ENCODE assay signal across 33 cellular contexts in the genomic region with DNA sequence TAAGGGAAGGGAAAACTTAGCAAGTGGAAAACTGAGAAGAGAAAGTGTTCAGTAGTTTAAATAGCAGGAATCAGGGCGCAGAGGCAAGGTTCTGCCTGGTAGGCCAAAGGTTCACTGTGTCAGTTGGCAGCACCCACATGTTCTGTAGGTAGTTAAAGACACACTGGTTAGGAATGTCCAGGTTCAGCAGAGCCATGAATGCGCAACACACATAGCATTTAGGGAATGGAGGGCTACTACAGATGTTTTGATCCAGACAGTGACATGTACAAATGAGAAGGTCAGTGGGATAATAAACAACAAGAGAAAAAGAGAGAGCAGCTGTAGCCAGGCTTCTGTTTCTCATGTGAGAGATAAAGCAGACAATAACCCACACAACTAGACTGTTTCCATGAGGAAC. TPM values are rescaled to one million over a fixed set of nuclear protein-coding genes. Genes with fewer than 3 reads are reported as not detected.
DNase-seq lines count a peak whose midpoint lies in the region; ATAC-seq, FAIRE-seq and TF ChIP-seq lines count a peak whose summit lies in the region.
"Had no signal": no experiment of that assay in that cellular context is flagged by ENCODE, and none has a peak within 500 bp of the region (broad histone marks: within the 10 kb centered on the region; RNA-seq: fewer than 3 reads in every experiment).

No MANE protein-coding gene starts in this region.

- H3K36me3 Mint-ChIP-seq in nephron (ENCODE audit: low read depth): no peaks in the 10 kb centered on the region
- H3K36me3 Mint-ChIP-seq: activated naive CD8-positive, alpha-beta T cell had no signal

- peak overlapping the region; percentile 21 to 89 (median 53) for H3K27ac Mint-ChIP-seq in nephron
- H3K27ac Mint-ChIP-seq: activated B cell treated with CpG ODN at 0.5 μM for 24 hours; activated CD4-positive, alpha-beta T cell treated with anti-CD3 and anti-CD28 coated beads, Interleukin-2, amount 10 ng/mL, durations not matched to agents 7 days and 5 days; activated naive CD8-positive, alpha-beta T cell; effector memory CD8-positive, alpha-beta T cell; HFFc6 had no signal

- FAIRE-seq in K562 (lab: Jason Lieb, UNC): no peak

- no peaks in the 10 kb centered on the region for H3K9me1 ChIP-seq in K562 (ENCODE audit: control insufficient read depth, insufficient read depth, low read length)

- H3K36me3 ChIP-seq in K562 (ENCODE audit: control insufficient read depth, insufficient read depth, low read length) (no peaks in the 10 kb centered on the region), stomach smooth muscle (ENCODE audit: control insufficient read depth in 2 of 2, insufficient read depth in 2 of 2, low read length in 2 of 2) (no peaks in the 10 kb centered on the region)
- H3K36me3 ChIP-seq: heart right ventricle, neutrophil, upper lobe of left lung had no signal

- H3K9me3 Mint-ChIP-seq in nephron: peaks cover 2% of the 10 kb centered on the region
- H3K9me3 Mint-ChIP-seq: activated B cell treated with CpG ODN at 0.5 μM for 24 hours; activated CD4-positive, alpha-beta T cell treated with anti-CD3 and anti-CD28 coated beads, Interleukin-2, amount 10 ng/mL, durations not matched to agents 7 days and 5 days; HFFc6 had no signal

- H3K27me3 ChIP-seq in K562 (ENCODE audit: control insufficient read depth in 2 of 2, insufficient read depth in 2 of 2, low read length in 2 of 2): no peaks in the 10 kb centered on the region
- H3K27me3 ChIP-seq in stomach smooth muscle (ENCODE audit: control insufficient read depth in 1 of 2, insufficient read depth in 2 of 2, low read length in 2 of 2): no peaks in the 10 kb centered on the region
- H3K27me3 ChIP-seq: heart right ventricle, neutrophil, upper lobe of left lung had no signal

- H3K9me3 ChIP-seq in K562 (replicated peaks; ENCODE audit: control insufficient read depth, insufficient read depth, low read depth, low read length) (no peaks in the 10 kb centered on the region), stomach smooth muscle (ENCODE audit: control insufficient read depth in 2 of 2, low read length in 2 of 2) (no peaks in the 10 kb centered on the region)
- H3K9me3 ChIP-seq: heart right ventricle, neutrophil, upper lobe of left lung had no signal

- TF ChIP-seq CTCF in K562 (IDR thresholded peaks at IDR 0.05 in 2 of 3, conservative IDR thresholded peaks at IDR 0.05 in 1 of 3; ENCODE audit: insufficient read depth in 2 of 3, low read depth in 1 of 3, low read length in 3 of 3) (no peak), fibroblast of villous mesenchyme (IDR thresholded peaks at IDR 0.05; ENCODE audit: insufficient read depth, low read depth, low read length) (no peak), nephron (IDR thresholded peaks at IDR 0.05; ENCODE audit: unreplicated experiment in 3 of 3) (no peak)

- H3K9ac ChIP-seq in K562 (ENCODE audit: insufficient read depth in 1 of 2, low read depth in 2 of 2, low read length in 2 of 2) (no peak overlapping the region), stomach smooth muscle (ENCODE audit: low read length in 2 of 2) (no peak overlapping the region)

- ATAC-seq in K562 (no peak), GM19452 (IDR thresholded peaks at IDR 0.05; ENCODE audit: unreplicated experiment) (no peak), GM18505 (IDR thresholded peaks at IDR 0.05; ENCODE audit: unreplicated experiment) (no peak)
- ATAC-seq: effector memory CD8-positive, alpha-beta T cell; heart right ventricle; sciatic nerve had no signal

- CTCF ChIA-PET in K562 (lab: Yijun Ruan, JAX; ENCODE audit: low intra/inter-chr PET ratio): no interaction called here

- no peak for TF ChIP-seq RAD21 in K562 (CRISPR knock-in tag; conservative IDR thresholded peaks at IDR 0.05 in 1 of 2, IDR thresholded peaks at IDR 0.05 in 1 of 2)

- BruUV-seq in K562 (replicated peaks; lab: Mats Ljungman, UMichigan): no TSS peak

- POLR2A ChIA-PET in K562 (lab: Yijun Ruan, JAX): no interaction called here

- peaks cover 48% of the 10 kb centered on the region for H3K4me1 Mint-ChIP-seq in nephron
- H3K4me1 Mint-ChIP-seq: activated B cell treated with CpG ODN at 0.5 μM for 24 hours; activated CD4-positive, alpha-beta T cell treated with anti-CD3 and anti-CD28 coated beads, Interleukin-2, amount 10 ng/mL, durations not matched to agents 7 days and 5 days had no signal

- H3K4me3 ChIP-seq in K562: no peak overlapping the region
- H3K4me3 ChIP-seq in fibroblast of villous mesenchyme (ENCODE audit: low read depth, low read length): no peak overlapping the region
- H3K4me3 ChIP-seq in stomach smooth muscle (ENCODE audit: low read length in 2 of 2): no peak overlapping the region
- H3K4me3 ChIP-seq: coronary artery, heart right ventricle, SK-N-MC, upper lobe of left lung had no signal

- TF ChIP-seq EP300 in K562 (IDR thresholded peaks at IDR 0.05; ENCODE audit: low read length): no peak

- TF ChIP-seq POLR2A in K562 (conservative IDR thresholded peaks at IDR 0.05): no peak
- TF ChIP-seq POLR2A in GM18505 (IDR thresholded peaks at IDR 0.05; ENCODE audit: borderline replicate concordance, extremely low read depth, insufficient read depth, insufficient read length): no peak

- no peak for DNase-seq in K562 (ENCODE audit: extremely low read depth in 1 of 4, low spot score in 3 of 4)
- DNase-seq in fibroblast of villous mesenchyme (ENCODE audit: low read depth): peak; percentile 52
- DNase-seq in Ammon's horn (ENCODE audit: low spot score): no peak
- DNase-seq: activated B cell treated with CpG ODN at 0.5 μM for 24 hours; activated CD4-positive, alpha-beta T cell treated with anti-CD3 and anti-CD28 coated beads, Interleukin-2, amount 10 ng/mL, durations not matched to agents 7 days and 5 days; activated effector memory CD4-positive, alpha-beta T cell treated with anti-CD3 and anti-CD28 coated beads, Interleukin-2, amount 50 U/mL, for 16 hours; activated T-cell treated with anti-CD3 and anti-CD28 coated beads, Interleukin-2, amount 50 U/mL, for 1 hour; aorta; C1 segment of cervical spinal cord; DMS153; effector memory CD8-positive, alpha-beta T cell; foreskin fibroblast; GOT3; heart right ventricle; HFFc6; kidney glomerular epithelial cell; MM.1S; NCI-H2029 treated with DMSO at 0.1 percent for 48 hours; NCI-H524 treated with DMSO at 0.1 percent for 48 hours; stimulated activated CD4-positive, alpha-beta T cell treated with anti-CD3 and anti-CD28 coated beads, Interleukin-15, amount 100 ng/mL, for 24 hours; stimulated activated CD4-positive, alpha-beta T cell treated with anti-CD3 and anti-CD28 coated beads, Interleukin-4, amount 100 ng/mL, for 4 hours; substantia nigra; T-helper 1 cell; upper lobe of left lung had no signal

- WGBS in K562 (ENCODE audit: insufficient coverage, low coverage, missing lambda C conversion rate): 33% methylated on average over 2 of the region's 2 CpGs

- no peaks in the 10 kb centered on the region for H3K79me2 ChIP-seq in K562 (ENCODE audit: control insufficient read depth, insufficient read depth, low read length)

- H3K4me3 Mint-ChIP-seq in nephron: no peak overlapping the region
- H3K4me3 Mint-ChIP-seq: activated B cell treated with CpG ODN at 0.5 μM for 24 hours; activated CD4-positive, alpha-beta T cell treated with anti-CD3 and anti-CD28 coated beads, Interleukin-2, amount 10 ng/mL, durations not matched to agents 7 days and 5 days; activated naive CD8-positive, alpha-beta T cell; effector memory CD8-positive, alpha-beta T cell; HFFc6 had no signal

- H3K27ac ChIP-seq in K562 (ENCODE audit: extremely low read depth, low read depth, low read length) (no peak overlapping the region), stomach smooth muscle (ENCODE audit: low read length) (peak overlapping the region; percentile 3)
- H3K27ac ChIP-seq: coronary artery, neutrophil, SK-N-MC, upper lobe of left lung had no signal

- in situ Hi-C loops in K562 (cut with MboI): no loop called here

- intact Hi-C loops in K562 (cut with micrococcal nuclease): no loop called here

- H3K27me3 Mint-ChIP-seq in nephron (ENCODE audit: low read depth): no peaks in the 10 kb centered on the region
- H3K27me3 Mint-ChIP-seq: activated CD4-positive, alpha-beta T cell treated with anti-CD3 and anti-CD28 coated beads, Interleukin-2, amount 10 ng/mL, durations not matched to agents 7 days and 5 days; effector memory CD8-positive, alpha-beta T cell had no signal

- no peaks in the 10 kb centered on the region for H4K20me1 ChIP-seq in K562 (replicated peaks; ENCODE audit: control insufficient read depth, insufficient read depth, low read length)

- no peak overlapping the region for H3K4me2 ChIP-seq in K562 (ENCODE audit: insufficient read depth, low read length)

- peak overlapping the region; percentile 7; the same call in 1 of the 2 replicates for H2AFZ ChIP-seq in K562 (ENCODE audit: low read depth, low read length)

- H3K4me1 ChIP-seq in K562 (replicated peaks in 1 of 2; ENCODE audit: control insufficient read depth in 2 of 2, insufficient read depth in 2 of 2, low read length in 2 of 2): peaks cover 0 to 13% of the 10 kb centered on the region in 2 experiments; a peak in 3 of 5 replicates
- peaks cover 11% of the 10 kb centered on the region for H3K4me1 ChIP-seq in stomach smooth muscle (ENCODE audit: control insufficient read depth, insufficient read depth, low read length)

TF ChIP-seq in K562, 482 proteins besides CTCF, POLR2A, EP300 and RAD21 (continues in another document):
- TF ChIP-seq CCNT2 (IDR thresholded peaks at IDR 0.05; ENCODE audit: borderline replicate concordance, extremely low read depth, insufficient read length, low read depth, low read length): no peak
- TF ChIP-seq ZNF76 (CRISPR knock-in tag; IDR thresholded peaks at IDR 0.05; ENCODE audit: borderline replicate concordance): no peak

RNA-seq across cellular contexts. Expression of gene ARHGAP42, which starts 56.2 kb away (rescaled TPM):
- 6.6 and 12.8 TPM in 2 replicates for total RNA-seq in K562 (2011; cell fraction: chromatin; rRNA removed; ENCODE audit: low replicate concordance)
- total RNA-seq in K562 (2011; cell fraction: nucleolus; rRNA removed): 1.2 and 1.6 TPM in 2 replicates
- 4.5 and 6.3 TPM in 2 replicates for total RNA-seq in K562 (2011; cell fraction: nucleoplasm; rRNA removed)
- total RNA-seq in K562 (2014; rRNA removed) (1.2 and 2.4 TPM in 2 replicates), K562 (2014; rRNA removed; fragmentation: Illumina TruSeq; extraction: Trizol) (3.8 and 5.2 TPM in 2 replicates), K562 (2015; rRNA removed; fragmentation: Illumina TruSeq; extraction: Trizol) (3.3 and 3.6 TPM in 2 replicates), K562 (2021) (2.2 and 2.9 TPM in 2 replicates), fibroblast of villous mesenchyme (13.9 and 16.8 TPM in 2 replicates)
- polyA plus RNA-seq in K562 (2011; rRNA removed) (1.7 and 6.1 TPM in 2 replicates), K562 (2014; fragmentation: Illumina TruSeq; extraction: Trizol) (1.9 and 2.6 TPM in 2 replicates), K562 (2014; fragmentation: Nextera tagmentation; extraction: Ambion mirVana) (1 to 10 TPM in 1 of 2 experiments, under 1 TPM in 1; 0.95 to 1.2 TPM), K562 (2014; rRNA removed) (1.4 and 1.6 TPM in 2 replicates)
- 1.1 and 2.1 TPM in 2 replicates for polyA plus RNA-seq in K562 (2011; cell fraction: cytosol; rRNA removed)
- 1.7 and 4.8 TPM in 2 replicates for polyA plus RNA-seq in K562 (2011; cell fraction: nucleus; rRNA removed)
- 1.1 and 1.4 TPM in 2 replicates for polyA plus RNA-seq in K562 (2012)
- 4.2 and 13.5 TPM in 2 replicates for polyA minus RNA-seq in K562 (2011; rRNA and poly(A)+ RNA removed)
- polyA minus RNA-seq in K562 (2011; cell fraction: cytosol; rRNA and poly(A)+ RNA removed): 0.46 and 6.7 TPM in 2 replicates
- 3.7 and 5.1 TPM in 2 replicates for polyA minus RNA-seq in K562 (2011; cell fraction: nucleus; rRNA and poly(A)+ RNA removed)
